Comparison of ENCODE assay signal across 17 cellular contexts in the genomic region with DNA sequence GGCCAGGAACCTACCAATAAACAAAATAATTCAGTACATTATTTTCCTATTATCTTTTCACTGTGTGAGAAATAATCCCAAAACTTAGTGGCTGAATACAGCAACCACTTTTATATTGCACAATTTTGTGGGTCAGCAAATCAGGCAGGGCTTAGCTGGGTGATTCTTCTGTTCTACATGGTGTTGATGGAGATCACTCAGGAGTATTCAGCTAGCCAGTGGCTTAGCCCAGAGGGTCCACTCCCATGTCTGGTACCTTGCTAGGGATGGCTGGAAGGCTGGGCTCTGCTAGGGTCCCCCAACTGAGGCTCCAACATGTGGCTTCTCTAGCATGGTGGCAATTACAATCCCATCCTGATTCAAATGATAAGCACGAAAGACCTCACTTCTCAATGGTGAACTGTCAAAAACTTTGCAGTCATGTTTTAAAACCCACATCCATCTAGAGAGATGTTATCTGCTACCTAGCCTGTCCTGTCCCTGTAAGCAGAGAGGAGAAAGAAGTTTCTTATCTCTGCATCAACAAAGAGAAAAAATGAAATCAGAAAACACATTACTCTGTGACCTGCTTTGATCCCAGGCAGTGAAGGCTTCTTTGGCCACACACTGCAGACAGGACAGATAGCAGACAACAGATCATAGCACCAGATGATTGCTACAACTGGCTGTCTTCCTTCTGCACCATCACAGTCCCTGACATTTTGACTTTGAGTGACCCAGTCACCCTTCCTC. TPM values are rescaled to one million over a fixed set of nuclear protein-coding genes. Genes with fewer than 3 reads are reported as not detected.
A peak's percentile ranks its signal among the peaks of the same experiment; 100 is the strongest.
DNase-seq lines count a peak whose midpoint lies in the region; ATAC-seq and TF ChIP-seq lines count a peak whose summit lies in the region.
"Had no signal": no experiment of that assay in that cellular context is flagged by ENCODE, and none has a peak within 500 bp of the region (broad histone marks: within the 10 kb centered on the region; RNA-seq: fewer than 3 reads in every experiment).

No MANE protein-coding gene starts in this region.

- 97 to 100% methylated on average over 1 of the region's 1 CpG for WGBS in endodermal cell (ENCODE audit: insufficient coverage in 1 of 2, insufficient read length in 1 of 2), 2 experiments

- ATAC-seq in HCT116 (no peak), T-cell (replicated peaks in 1 of 4) (no peak), upper lobe of right lung (no peak), GM21576 (IDR thresholded peaks at IDR 0.05; ENCODE audit: unreplicated experiment) (no peak)
- ATAC-seq: A549 had no signal

- no peaks in the 10 kb centered on the region for H3K36me3 ChIP-seq in HCT116 (ENCODE audit: control insufficient read depth in 1 of 2, insufficient read depth in 2 of 2, low read length in 2 of 2)
- no peaks in the 10 kb centered on the region for H3K36me3 ChIP-seq in endodermal cell (ENCODE audit: control insufficient read depth, insufficient read depth, low read length)
- H3K36me3 ChIP-seq in upper lobe of right lung: no peaks in the 10 kb centered on the region
- H3K36me3 ChIP-seq: BE2C had no signal

- H3K4me3 ChIP-seq in HCT116 (replicated peaks in 1 of 2; ENCODE audit: low read depth in 1 of 2, low read length in 2 of 2): no peak overlapping the region
- H3K4me3 ChIP-seq in endodermal cell (ENCODE audit: low read length): no peak overlapping the region
- H3K4me3 ChIP-seq in upper lobe of right lung: no peak overlapping the region
- H3K4me3 ChIP-seq: A549, GM23248 had no signal

- no peak overlapping the region for H3K4me2 ChIP-seq in HCT116 (ENCODE audit: low read length)
- H3K4me2 ChIP-seq: A549 had no signal

- H3K27ac ChIP-seq in HCT116 (ENCODE audit: low read depth, low read length): no peak overlapping the region
- no peak overlapping the region for H3K27ac ChIP-seq in endodermal cell (ENCODE audit: low read depth, low read length)
- no peak overlapping the region for H3K27ac ChIP-seq in upper lobe of right lung
- H3K27ac ChIP-seq: A549, C4-2B, GM23248 had no signal

- H4K20me1 ChIP-seq in HCT116 (ENCODE audit: insufficient read depth): no peaks in the 10 kb centered on the region

- intact Hi-C loops in HCT116 (cut with micrococcal nuclease): no loop called here
- intact Hi-C loops in upper lobe of right lung (cut with DNase I): no loop called here

- H3K9me3 ChIP-seq in HCT116 (ENCODE audit: control insufficient read depth in 1 of 2, insufficient read depth in 1 of 2, low read depth in 1 of 2, low read length in 2 of 2) (no peaks in the 10 kb centered on the region), endodermal cell (ENCODE audit: control insufficient read depth, low read length) (no peaks in the 10 kb centered on the region), upper lobe of right lung (no peaks in the 10 kb centered on the region)
- H3K9me3 ChIP-seq: A549, BE2C had no signal

- CTCF ChIA-PET in HCT116 (lab: Charles Lee) (no interaction called here), T-cell (lab: Charles Lee) (no interaction called here)

- no peak overlapping the region for H3K27ac Mint-ChIP-seq in endodermal cell
- H3K27ac Mint-ChIP-seq in T-cell: no peak overlapping the region
- H3K27ac Mint-ChIP-seq: HFFc6 had no signal

- no peak overlapping the region for H2AFZ ChIP-seq in HCT116 (ENCODE audit: low read depth, low read length, poor library complexity, severe bottlenecking)
- H2AFZ ChIP-seq: GM23248 had no signal

- H3K9me3 Mint-ChIP-seq in endodermal cell (peaks cover 4% of the 10 kb centered on the region), T-cell (peaks cover 0 to 4% (median 0%) of the 10 kb centered on the region in 3 donors)

- DNase-seq in HCT116 (ENCODE audit: low read depth, low spot score) (no peak), MV-4-11 (lab: John Stamatoyannopoulos, UW) (peak; percentile 1), endodermal cell (peak; percentile 13), T-cell (no peak), upper lobe of right lung (no peak)
- DNase-seq: BE2C; CD4-positive, alpha-beta memory T cell; DMS79; EL; GM23248; H7; HFFc6; KBM-7 had no signal

- no peak for TF ChIP-seq RAD21 in HCT116 (IDR thresholded peaks at IDR 0.05; ENCODE audit: low read depth)

- H3K4me3 Mint-ChIP-seq in endodermal cell (no peak overlapping the region), T-cell (no peak overlapping the region)
- H3K4me3 Mint-ChIP-seq: CD4-positive, alpha-beta memory T cell; HFFc6 had no signal

- TF ChIP-seq POLR2A in HCT116 (IDR thresholded peaks at IDR 0.05; ENCODE audit: borderline replicate concordance, extremely low read depth, insufficient read depth, insufficient read length): no peak

- H3K27me3 Mint-ChIP-seq in endodermal cell (ENCODE audit: insufficient read depth): peaks cover 3% of the 10 kb centered on the region
- peaks cover 10% of the 10 kb centered on the region in 2 donors for H3K27me3 Mint-ChIP-seq in T-cell

- TF ChIP-seq CTCF in HCT116 (IDR thresholded peaks at IDR 0.05 in 2 of 3, conservative IDR thresholded peaks at IDR 0.05 in 1 of 3; ENCODE audit: borderline replicate concordance in 1 of 3, insufficient read depth in 1 of 3, low read depth in 2 of 3, low read length in 2 of 3): no peak
- no peak for TF ChIP-seq CTCF in endodermal cell (conservative IDR thresholded peaks at IDR 0.05)
- no peak for TF ChIP-seq CTCF in upper lobe of right lung (IDR thresholded peaks at IDR 0.05)

- H3K27me3 ChIP-seq in HCT116 (ENCODE audit: insufficient read depth, low read length): no peaks in the 10 kb centered on the region
- no peaks in the 10 kb centered on the region for H3K27me3 ChIP-seq in endodermal cell (ENCODE audit: control insufficient read depth, insufficient read depth, low read length, poor library complexity, severe bottlenecking)
- no peaks in the 10 kb centered on the region for H3K27me3 ChIP-seq in upper lobe of right lung
- H3K27me3 ChIP-seq: BE2C had no signal

- H3K4me1 Mint-ChIP-seq in endodermal cell: no peaks in the 10 kb centered on the region
- H3K4me1 Mint-ChIP-seq in T-cell: no peaks in the 10 kb centered on the region

- H3K9me2 ChIP-seq in HCT116 (ENCODE audit: insufficient read depth): no peaks in the 10 kb centered on the region

- no peaks in the 10 kb centered on the region for H3K36me3 Mint-ChIP-seq in endodermal cell (ENCODE audit: low read depth)
- no peaks in the 10 kb centered on the region for H3K36me3 Mint-ChIP-seq in T-cell
- H3K36me3 Mint-ChIP-seq: CD4-positive, alpha-beta memory T cell had no signal

- POLR2A ChIA-PET in HCT116 (lab: Charles Lee): no interaction called here
- POLR2A ChIA-PET in T-cell (lab: Charles Lee): no interaction called here

- BruUV-seq in HCT116 (replicated peaks; lab: Mats Ljungman, UMichigan): no TSS peak

- H3K9ac ChIP-seq in HCT116 (ENCODE audit: low read length) (no peak overlapping the region), endodermal cell (ENCODE audit: extremely low read depth, low read length, poor library complexity, severe bottlenecking) (no peak overlapping the region)
- H3K9ac ChIP-seq: GM23248 had no signal

- RAD21 ChIA-PET in HCT116 (lab: Charles Lee; ENCODE audit: low non-redundant PET in 1 of 2, low total read pairs in 2 of 2, uncharacterized antibody in 2 of 2, unreplicated experiment in 2 of 2): no interaction called here

- H3K79me2 ChIP-seq in HCT116 (ENCODE audit: insufficient read depth, low read length): no peaks in the 10 kb centered on the region

- H3K4me1 ChIP-seq in HCT116 (ENCODE audit: control insufficient read depth in 1 of 2, insufficient read depth in 2 of 2, low read length in 2 of 2): no peaks in the 10 kb centered on the region
- H3K4me1 ChIP-seq in endodermal cell (ENCODE audit: control insufficient read depth, insufficient read depth, low read length): no peaks in the 10 kb centered on the region
- no peaks in the 10 kb centered on the region for H3K4me1 ChIP-seq in upper lobe of right lung
- H3K4me1 ChIP-seq: A549, BE2C had no signal

TF ChIP-seq in HCT116, 20 proteins besides CTCF, POLR2A, EP300 and RAD21:
- TF ChIP-seq YY1 (IDR thresholded peaks at IDR 0.05; ENCODE audit: extremely low read depth, insufficient replicate concordance, low read depth, low read length) (no peak), ZFX (IDR thresholded peaks at IDR 0.05) (0 out of 2 replicates have a peak, but pooled peaks have one; percentile 8)
TF ChIP-seq in HCT116: peak in this region for 1.

RNA-seq across cellular contexts. Expression of a gene that starts 51.0 kb away (rescaled TPM):
- 0.39 TPM for total RNA-seq in HCT116 (2021; ENCODE audit: unreplicated experiment)
- 1.3 and 2.3 TPM in 2 replicates for polyA plus RNA-seq in HCT116 (2012)
- total RNA-seq in endodermal cell: under 1 TPM in 1 of 2 donors, not detected in 1; 0.89 TPM
- polyA plus RNA-seq in endodermal cell (2013, experiment 1 of 2): not detected
- polyA plus RNA-seq in endodermal cell (2013, experiment 2 of 2): not detected
- total RNA-seq in T-cell: not detected
- not detected for total RNA-seq in upper lobe of right lung
- total RNA-seq: CD4-positive, alpha-beta memory T cell; GM23248; H7; HFFc6 had no signal
- polyA plus RNA-seq: AG04450; CD4-positive, alpha-beta memory T cell; GM23248 had no signal

Comparison
In these comparisons a context has a peak if more than half of its experiments do, and no peak if none do; other contexts are left out.
1. DNase-seq: peak in MV-4-11 (single experiment) and endodermal cell (single experiment); none in HCT116 (single experiment), T-cell (0 of 34) and upper lobe of right lung (single experiment).